Comparison of ENCODE assay signal across 28 cellular contexts in genomic region chr14:40386433-40386832, GRCh38.
A peak's percentile ranks its signal among the peaks of the same experiment; 100 is the strongest.
DNase-seq lines count a peak whose midpoint lies in the region; ATAC-seq lines count a peak whose summit lies in the region.
"Had no signal": no experiment of that assay in that cellular context is flagged by ENCODE, and none has a peak within 500 bp of the region (broad histone marks: within the 10 kb centered on the region; RNA-seq: fewer than 3 reads in every experiment).

No MANE protein-coding gene starts in this region.

- H3K9me3 Mint-ChIP-seq in CD8-positive, alpha-beta memory T cell: peaks cover 0 to 4% (median 2%) of the 10 kb centered on the region in 5 donors

- POLR2A ChIA-PET in CD8-positive, alpha-beta memory T cell (lab: Charles Lee): no interaction called here

- H3K4me3 ChIP-seq in CD8-positive, alpha-beta memory T cell (ENCODE audit: low read length): no peak overlapping the region
- H3K4me3 ChIP-seq: psoas muscle, testis had no signal

- no peaks in the 10 kb centered on the region for H3K36me3 Mint-ChIP-seq in CD8-positive, alpha-beta memory T cell
- H3K36me3 Mint-ChIP-seq: CD4-positive, CD25-positive, alpha-beta regulatory T cell; IgD-negative memory B cell; mesothelial cell of epicardium; naive B cell had no signal

- no peaks in the 10 kb centered on the region for H3K27me3 Mint-ChIP-seq in CD8-positive, alpha-beta memory T cell
- H3K27me3 Mint-ChIP-seq: CD4-positive, CD25-positive, alpha-beta regulatory T cell; IgD-negative memory B cell; naive B cell had no signal

- ATAC-seq in GM19467 (IDR thresholded peaks at IDR 0.05; ENCODE audit: unreplicated experiment) (peak; percentile 65), HG03108 (IDR thresholded peaks at IDR 0.05; ENCODE audit: unreplicated experiment) (peak; percentile 56)
- ATAC-seq: activated CD8-positive, alpha-beta T cell treated with anti-CD3 and anti-CD28 coated beads, Interleukin-2, amount 10 ng/mL, durations not matched to agents 7 days and 5 days; psoas muscle had no signal

- H3K27ac Mint-ChIP-seq in CD8-positive, alpha-beta memory T cell: no peak overlapping the region
- H3K27ac Mint-ChIP-seq: activated CD8-positive, alpha-beta T cell treated with anti-CD3 and anti-CD28 coated beads, Interleukin-2, amount 10 ng/mL, durations not matched to agents 7 days and 5 days; activated naive CD8-positive, alpha-beta T cell; CD4-positive, CD25-positive, alpha-beta regulatory T cell; IgD-negative memory B cell; mesothelial cell of epicardium; naive B cell; T-helper 1 cell treated with Interleukin-12 subunit alpha and Interleukin-12 subunit beta and Interleukin-4 antibody, amounts not matched to agents 30 μg/mL and 1 μg/mL, for 36 hours had no signal

- H3K36me3 ChIP-seq in CD8-positive, alpha-beta memory T cell (ENCODE audit: insufficient read depth, low read length): no peaks in the 10 kb centered on the region

- CTCF ChIA-PET in CD8-positive, alpha-beta memory T cell (lab: Charles Lee): no interaction called here

- no peaks in the 10 kb centered on the region for H3K4me1 Mint-ChIP-seq in CD8-positive, alpha-beta memory T cell
- H3K4me1 Mint-ChIP-seq: CD4-positive, CD25-positive, alpha-beta regulatory T cell; IgD-negative memory B cell had no signal

- no peak overlapping the region for H3K27ac ChIP-seq in CD8-positive, alpha-beta memory T cell (ENCODE audit: low read depth, low read length)
- H3K27ac ChIP-seq: epithelial cell of prostate, psoas muscle, RWPE1, testis had no signal

- no peaks in the 10 kb centered on the region for H3K4me1 ChIP-seq in CD8-positive, alpha-beta memory T cell (ENCODE audit: insufficient read depth, low read length)
- H3K4me1 ChIP-seq: psoas muscle, testis had no signal

- no peak overlapping the region for H3K4me3 Mint-ChIP-seq in CD8-positive, alpha-beta memory T cell
- H3K4me3 Mint-ChIP-seq: activated CD8-positive, alpha-beta T cell treated with anti-CD3 and anti-CD28 coated beads, Interleukin-2, amount 10 ng/mL, durations not matched to agents 7 days and 5 days; activated naive CD8-positive, alpha-beta T cell; CD4-positive, CD25-positive, alpha-beta regulatory T cell; IgD-negative memory B cell; mesothelial cell of epicardium; naive B cell; T-helper 1 cell treated with Interleukin-12 subunit alpha and Interleukin-12 subunit beta and Interleukin-4 antibody, amounts not matched to agents 30 μg/mL and 1 μg/mL, for 36 hours had no signal

- H3K9me3 ChIP-seq in CD8-positive, alpha-beta memory T cell (ENCODE audit: low read length): no peaks in the 10 kb centered on the region
- H3K9me3 ChIP-seq: psoas muscle, testis had no signal

- no peaks in the 10 kb centered on the region for H3K27me3 ChIP-seq in CD8-positive, alpha-beta memory T cell (ENCODE audit: insufficient read depth, low read length, poor library complexity, severe bottlenecking)
- H3K27me3 ChIP-seq: testis had no signal

- DNase-seq in D341Med (ENCODE audit: low spot score) (peak; percentile 24), NCI-H69 (lab: John Stamatoyannopoulos, UW) (peak; percentile 86), DMS153 treated with DMSO at 0.1 percent for 48 hours (lab: John Stamatoyannopoulos, UW; ENCODE audit: unreplicated experiment) (no peak), NCI-H128 (lab: John Stamatoyannopoulos, UW; ENCODE audit: unreplicated experiment) (no peak), activated T-cell treated with anti-CD3 and anti-CD28 coated beads for 4 hours (no peak)
- no peak for DNase-seq in CD8-positive, alpha-beta memory T cell
- DNase-seq: activated CD8-positive, alpha-beta T cell treated with anti-CD3 and anti-CD28 coated beads, Interleukin-2, amount 10 ng/mL, durations not matched to agents 7 days and 5 days; anterior cingulate cortex; CD4-positive, CD25-positive, alpha-beta regulatory T cell; effector CD8-positive, alpha-beta T cell; GOT3; islet precursor cell; naive B cell; NCI-H1930; NCI-H2227 treated with DMSO at 0.1 percent for 48 hours; NCI-H774; nucleus accumbens; psoas muscle; stimulated activated naive CD4-positive, alpha-beta T cell treated with Interleukin-2 at 50 U/mL for 16 hours; testis had no signal

Comparison
In these comparisons a context has a peak if more than half of its experiments do, and no peak if none do; other contexts are left out.
1. DNase-seq: peak in D341Med (single experiment) and NCI-H69 (single experiment); none in CD8-positive, alpha-beta memory T cell (0 of 5), DMS153 treated with DMSO at 0.1 percent for 48 hours (single experiment), NCI-H128 (single experiment) and activated T-cell treated with anti-CD3 and anti-CD28 coated beads for 4 hours (single experiment).